9 cellular contexts compared by ENCODE assay signal in the genomic region with DNA sequence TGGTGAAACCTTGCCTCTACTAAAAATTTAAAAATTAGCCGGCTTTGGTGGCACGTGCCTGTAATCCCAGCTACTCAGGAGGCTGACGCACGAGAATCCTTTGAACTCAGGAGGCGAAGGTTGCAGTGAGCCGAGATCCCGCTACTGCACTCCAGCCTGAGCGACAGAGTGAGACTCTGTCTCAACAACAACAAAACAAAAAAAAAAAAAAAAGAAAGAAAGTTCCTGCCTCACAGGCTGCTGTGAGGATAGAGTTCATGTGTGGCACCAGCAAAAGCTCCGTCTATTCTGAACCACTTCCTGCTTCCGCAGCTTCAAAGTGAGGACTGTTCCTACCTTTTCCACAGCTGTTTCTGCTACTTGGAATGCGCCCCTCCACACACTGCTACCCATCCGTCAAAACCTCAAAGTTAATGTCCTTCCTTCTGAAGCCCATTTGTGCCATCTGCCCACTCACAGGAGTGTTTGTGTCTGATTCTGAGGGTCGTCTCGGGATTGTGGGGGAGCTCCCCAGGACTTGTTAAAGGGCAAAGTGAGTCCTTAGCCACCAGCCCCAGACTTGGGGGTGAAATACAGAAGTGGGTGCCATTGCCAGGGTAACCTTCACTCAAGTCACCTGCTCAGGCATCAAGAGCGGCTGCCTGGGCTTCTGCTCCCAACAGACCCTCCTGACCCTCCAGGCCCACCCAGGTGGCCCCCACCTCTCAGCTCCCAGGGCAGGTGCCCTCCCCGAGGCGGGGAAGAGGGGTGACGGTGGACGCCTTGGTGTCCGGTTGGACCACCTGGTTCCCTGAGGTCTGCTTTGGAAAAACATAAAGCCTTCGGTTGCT. TPM values are rescaled to one million over a fixed set of nuclear protein-coding genes. Genes with fewer than 3 reads are reported as not detected.
DNase-seq lines count a peak whose midpoint lies in the region; ATAC-seq, FAIRE-seq and TF ChIP-seq lines count a peak whose summit lies in the region.
"Had no signal": no experiment of that assay in that cellular context is flagged by ENCODE, and none has a peak within 500 bp of the region (broad histone marks: within the 10 kb centered on the region; RNA-seq: fewer than 3 reads in every experiment).

No MANE protein-coding gene starts in this region.

- H3K14ac ChIP-seq in H1 (ENCODE audit: insufficient read length): no peak overlapping the region

- no peak for TF ChIP-seq RAD21 in H1 (IDR thresholded peaks at IDR 0.05 in 1 of 2, conservative IDR thresholded peaks at IDR 0.05 in 1 of 2; ENCODE audit: low read depth in 2 of 2, low read length in 2 of 2)

- no peaks in the 10 kb centered on the region for H3K9me3 ChIP-seq in Karpas-422 (ENCODE audit: low read length)
- H3K9me3 ChIP-seq in H1 (ENCODE audit: insufficient read depth in 2 of 2, low read depth in 1 of 2, low read length in 1 of 2): no peaks in the 10 kb centered on the region

- no peak for TF ChIP-seq POLR2A in H1 (IDR thresholded peaks at IDR 0.05; ENCODE audit: control extremely low read depth in 1 of 2, low read depth in 2 of 2, low read length in 2 of 2)

- H3K79me1 ChIP-seq in H1 (ENCODE audit: low read depth, low read length): peaks cover 7% of the 10 kb centered on the region

- peak overlapping the region; percentile 89 for H3K27ac Mint-ChIP-seq in stimulated activated naive CD8-positive, alpha-beta T cell treated with anti-CD3 and anti-CD28 coated beads, Interleukin-15, Interleukin-2, amounts not matched to agents 100 ng/mL and 50 ng/mL, for 24 hours

- peaks cover 46% of the 10 kb centered on the region for H3K79me2 ChIP-seq in Karpas-422 (ENCODE audit: low read length)
- peaks cover 0 to 8% of the 10 kb centered on the region in 2 experiments; a peak in 1 of 4 replicates for H3K79me2 ChIP-seq in H1 (ENCODE audit: control insufficient read depth in 1 of 2, insufficient read depth in 2 of 2, low read length in 2 of 2)

- H3K4me2 ChIP-seq in Karpas-422 (ENCODE audit: low read depth, low read length, poor library complexity, severe bottlenecking): peak overlapping the region; percentile 53
- no peak overlapping the region for H3K4me2 ChIP-seq in H1 (ENCODE audit: insufficient read depth in 1 of 2, low read depth in 2 of 2, low read length in 2 of 2)

- H3K23ac ChIP-seq in H1 (ENCODE audit: insufficient read length): no peak overlapping the region

- TF ChIP-seq CTCF in H1 (IDR thresholded peaks at IDR 0.05; ENCODE audit: control extremely low read depth in 1 of 3, insufficient read depth in 1 of 3, low read depth in 1 of 3, low read length in 3 of 3): no peak

- WGBS in H1 (ENCODE audit: extremely low coverage in 1 of 2, insufficient coverage in 1 of 2, insufficient read length in 1 of 2, insufficient replicate concordance in 2 of 2, low coverage in 1 of 2, low lambda C conversion rate in 2 of 2, missing lambda C conversion rate in 1 of 2), 2 experiments: 91% methylated on average over 21 of the region's 21 CpGs; no CpG with 5 or more reads in 1 of the 2 experiments

- no peak overlapping the region for H3K18ac ChIP-seq in H1 (ENCODE audit: extremely low read depth, low read length)

- POLR2A ChIA-PET in H1 (lab: Charles Lee; ENCODE audit: partially characterized antibody): interaction anchor here (1.2 to 1.4 kb wide), 3 partner anchors 9 to 23 kb away, joined by 3 read pairs; no protein-coding TSS in a partner anchor

- no peak for DNase-seq in Karpas-422
- DNase-seq in T-helper 9 cell: peak; percentile 28
- DNase-seq in H1 (ENCODE audit: low read depth in 1 of 2, low spot score in 2 of 2): no peak
- no peak for DNase-seq in EL
- DNase-seq: NCI-H69 had no signal

- H4K20me1 ChIP-seq in Karpas-422 (ENCODE audit: insufficient read depth, low read depth, low read length) (peaks cover 15% of the 10 kb centered on the region; the same call in 1 of the 2 replicates), H1 (replicated peaks in 1 of 2; ENCODE audit: control insufficient read depth in 1 of 2, insufficient read depth in 2 of 2, low read length in 2 of 2) (peaks cover 10 to 25% of the 10 kb centered on the region in 2 experiments)

- H3K23me2 ChIP-seq in H1 (ENCODE audit: low read depth, low read length): peaks cover 11% of the 10 kb centered on the region

- H3K9me3 Mint-ChIP-seq in stimulated activated naive CD8-positive, alpha-beta T cell treated with anti-CD3 and anti-CD28 coated beads, Interleukin-15, Interleukin-2, amounts not matched to agents 100 ng/mL and 50 ng/mL, for 24 hours: no peaks in the 10 kb centered on the region

- H3K9me2 ChIP-seq in Karpas-422 (replicated peaks; ENCODE audit: insufficient read depth, low read length): no peaks in the 10 kb centered on the region

- no peak for TF ChIP-seq EP300 in H1 (IDR thresholded peaks at IDR 0.05; ENCODE audit: borderline replicate concordance in 1 of 2, low read depth in 2 of 2, low read length in 2 of 2)

- no peak overlapping the region for H2BK120ac ChIP-seq in H1 (replicated peaks; ENCODE audit: low read depth, low read length)

- no peak for FAIRE-seq in H1 (lab: Jason Lieb, UNC)

- H3K56ac ChIP-seq in H1 (replicated peaks; ENCODE audit: insufficient read length, low read depth, low read length): no peak overlapping the region

- peak overlapping the region; percentile 36 for H3K27ac ChIP-seq in Karpas-422 (ENCODE audit: low read length)
- no peak overlapping the region for H3K27ac ChIP-seq in H1 (ENCODE audit: low read depth, low read length)

- H3K9ac ChIP-seq in Karpas-422 (ENCODE audit: low read length) (peak overlapping the region; percentile 35), H1 (replicated peaks in 1 of 4; ENCODE audit: extremely low read depth in 1 of 4, low read depth in 3 of 4, low read length in 3 of 4) (no peak overlapping the region)

- H2BK15ac ChIP-seq in H1 (ENCODE audit: low read length): no peak overlapping the region

- no peaks in the 10 kb centered on the region for H3K27me3 ChIP-seq in Karpas-422 (ENCODE audit: low read length)
- H3K27me3 ChIP-seq in H1 (replicated peaks in 1 of 4; ENCODE audit: control insufficient read depth in 3 of 4, extremely low read depth in 1 of 4, insufficient read depth in 3 of 4, low read length in 3 of 4): peaks cover 0 to 10% (median 7%) of the 10 kb centered on the region in 4 experiments; a peak in 4 of 7 replicates

- H2BK12ac ChIP-seq in H1 (ENCODE audit: low read depth, low read length): peak overlapping the region; percentile 39; the same call in 1 of the 2 replicates

- H3K36me3 Mint-ChIP-seq in stimulated activated naive CD8-positive, alpha-beta T cell treated with anti-CD3 and anti-CD28 coated beads, Interleukin-15, Interleukin-2, amounts not matched to agents 100 ng/mL and 50 ng/mL, for 24 hours (ENCODE audit: low read depth): peaks cover 5% of the 10 kb centered on the region

- H2BK5ac ChIP-seq in H1 (ENCODE audit: low read depth, low read length): no peak overlapping the region

- no peak for ATAC-seq in GM19328 (IDR thresholded peaks at IDR 0.05; ENCODE audit: unreplicated experiment)
- ATAC-seq in GM21381 (IDR thresholded peaks at IDR 0.05; ENCODE audit: unreplicated experiment): no peak

- H3K4me3 ChIP-seq in Karpas-422 (ENCODE audit: low read length) (peak overlapping the region; percentile 36; the same call in 1 of the 2 replicates), H1 (ENCODE audit: extremely low read depth in 1 of 4, insufficient read depth in 2 of 4, low read depth in 3 of 4, low read length in 4 of 4) (no peak overlapping the region)
- H3K4me3 ChIP-seq: smooth muscle cell had no signal

- H4K91ac ChIP-seq in H1 (replicated peaks; ENCODE audit: insufficient read length, low read length): no peak overlapping the region

- H2BK20ac ChIP-seq in H1 (ENCODE audit: low read length): no peak overlapping the region

- peak overlapping the region; percentile 100 for H3K4me3 Mint-ChIP-seq in stimulated activated naive CD8-positive, alpha-beta T cell treated with anti-CD3 and anti-CD28 coated beads, Interleukin-15, Interleukin-2, amounts not matched to agents 100 ng/mL and 50 ng/mL, for 24 hours

- no peak overlapping the region for H4K8ac ChIP-seq in H1 (ENCODE audit: extremely low read depth, insufficient read depth, low read length)

- H2AFZ ChIP-seq in Karpas-422 (ENCODE audit: low read length) (no peak overlapping the region), H1 (ENCODE audit: low read length) (no peak overlapping the region)

- H2AK5ac ChIP-seq in H1 (ENCODE audit: low read depth, low read length): no peak overlapping the region

- H3K27me3 Mint-ChIP-seq in stimulated activated naive CD8-positive, alpha-beta T cell treated with anti-CD3 and anti-CD28 coated beads, Interleukin-15, Interleukin-2, amounts not matched to agents 100 ng/mL and 50 ng/mL, for 24 hours: no peaks in the 10 kb centered on the region

- no peak overlapping the region for H3K4ac ChIP-seq in H1 (replicated peaks; ENCODE audit: insufficient read length, low read depth, low read length)

- H3K4me1 Mint-ChIP-seq in stimulated activated naive CD8-positive, alpha-beta T cell treated with anti-CD3 and anti-CD28 coated beads, Interleukin-15, Interleukin-2, amounts not matched to agents 100 ng/mL and 50 ng/mL, for 24 hours (ENCODE audit: low read depth): peaks cover 56% of the 10 kb centered on the region

- H4K5ac ChIP-seq in H1 (ENCODE audit: insufficient read length, low read depth, low read length): no peak overlapping the region

- CTCF ChIA-PET in H1 (lab: Charles Lee; ENCODE audit: partially characterized antibody): interaction anchor here (0.8 to 8.5 kb wide), 5 partner anchors 8 to 249 kb away, joined by 3 to 66 read pairs (median 3); no protein-coding TSS in a partner anchor

- H3K36me3 ChIP-seq in Karpas-422 (ENCODE audit: insufficient read depth, low read length) (no peaks in the 10 kb centered on the region), H1 (ENCODE audit: control insufficient read depth in 2 of 4, insufficient read depth in 4 of 4, low read length in 3 of 4) (no peaks in the 10 kb centered on the region)

- H3K4me1 ChIP-seq in Karpas-422 (ENCODE audit: low read length): peaks cover 52% of the 10 kb centered on the region
- peaks cover 0 to 8% (median 6%) of the 10 kb centered on the region in 4 experiments; a peak in 5 of 7 replicates for H3K4me1 ChIP-seq in H1 (replicated peaks in 1 of 4; ENCODE audit: control insufficient read depth in 3 of 4, insufficient read depth in 4 of 4, low read length in 3 of 4)

RNA-seq across cellular contexts. Expression of a gene that starts 2.9 kb away (rescaled TPM):
- 34.5 and 102 TPM in 2 replicates for total RNA-seq in Karpas-422 (2014; rRNA removed; shearing (Covaris generic); ENCODE audit: low replicate concordance)
- total RNA-seq in H1 (2021; fragmentation: NEBNext Ultra II Directional; extraction: Animal tissue kit (Norgen Biotek cat#: 25700)): 59.6 and 62.5 TPM in 2 replicates
- 71.3 and 110 TPM in 2 replicates for polyA plus RNA-seq in H1 (2011; rRNA removed)
- polyA plus RNA-seq in H1 (2011; cell fraction: cytosol; rRNA removed): 71.6 TPM
- 146 TPM for polyA plus RNA-seq in H1 (2011; cell fraction: nucleus; rRNA removed)
- 48.8 to 71.1 TPM (median 62.8 TPM) in 4 replicates for polyA plus RNA-seq in H1 (2012, experiment 1 of 2)
- polyA plus RNA-seq in H1 (2012, experiment 2 of 2): 48.1 TPM
- polyA plus RNA-seq in H1 (2013, experiment 1 of 2): 64.5 TPM
- 71.3 TPM for polyA plus RNA-seq in H1 (2013, experiment 2 of 2)
- polyA minus RNA-seq in H1 (2011; rRNA and poly(A)+ RNA removed): 30.6 and 31.0 TPM in 2 replicates
- 48.5 TPM for polyA minus RNA-seq in H1 (2011; cell fraction: cytosol; rRNA and poly(A)+ RNA removed)
- 41.9 TPM for polyA minus RNA-seq in H1 (2011; cell fraction: nucleus; rRNA and poly(A)+ RNA removed)

RNA-seq across cellular contexts. Expression of a gene that starts 15.5 kb away (rescaled TPM):
- total RNA-seq in Karpas-422 (2014; rRNA removed; shearing (Covaris generic); ENCODE audit: low replicate concordance): 0.29 TPM in 1 of 2 replicates, not detected in the other
- total RNA-seq in H1 (2021; fragmentation: NEBNext Ultra II Directional; extraction: Animal tissue kit (Norgen Biotek cat#: 25700)): 1.0 and 1.1 TPM in 2 replicates
- polyA plus RNA-seq in H1 (2011; rRNA removed): 0.49 TPM in 1 of 2 replicates, not detected in the other
- 0.34 TPM for polyA plus RNA-seq in H1 (2011; cell fraction: cytosol; rRNA removed)
- 6.0 TPM for polyA plus RNA-seq in H1 (2011; cell fraction: nucleus; rRNA removed)
- polyA plus RNA-seq in H1 (2012, experiment 1 of 2): 0.94 to 2.2 TPM (median 1.6 TPM) in 3 of 4 replicates, not detected in the other
- polyA plus RNA-seq in H1 (2012, experiment 2 of 2): 1.3 TPM
- 0.45 TPM for polyA plus RNA-seq in H1 (2013, experiment 1 of 2)
- 0.17 TPM for polyA plus RNA-seq in H1 (2013, experiment 2 of 2)
- polyA minus RNA-seq in H1 (2011; rRNA and poly(A)+ RNA removed): 0.32 TPM in 1 of 2 replicates, not detected in the other
- polyA minus RNA-seq in H1 (2011; cell fraction: cytosol; rRNA and poly(A)+ RNA removed): not detected
- polyA minus RNA-seq in H1 (2011; cell fraction: nucleus; rRNA and poly(A)+ RNA removed): not detected
- total RNA-seq: smooth muscle cell had no signal

RNA-seq across cellular contexts. Expression of a gene that starts 18.3 kb away (rescaled TPM):
- total RNA-seq in Karpas-422 (2014; rRNA removed; shearing (Covaris generic); ENCODE audit: low replicate concordance): 53.7 and 127 TPM in 2 replicates
- total RNA-seq in H1 (2021; fragmentation: NEBNext Ultra II Directional; extraction: Animal tissue kit (Norgen Biotek cat#: 25700)): 74.2 and 76.1 TPM in 2 replicates
- polyA plus RNA-seq in H1 (2011; rRNA removed): 42.9 and 63.9 TPM in 2 replicates
- 62.4 TPM for polyA plus RNA-seq in H1 (2011; cell fraction: cytosol; rRNA removed)
- polyA plus RNA-seq in H1 (2011; cell fraction: nucleus; rRNA removed): 98.9 TPM
- 44.6 to 66.7 TPM (median 62.4 TPM) in 4 replicates for polyA plus RNA-seq in H1 (2012, experiment 1 of 2)
- 60.0 TPM for polyA plus RNA-seq in H1 (2012, experiment 2 of 2)
- polyA plus RNA-seq in H1 (2013, experiment 1 of 2): 69.5 TPM
- polyA plus RNA-seq in H1 (2013, experiment 2 of 2): 62.3 TPM
- polyA minus RNA-seq in H1 (2011; rRNA and poly(A)+ RNA removed): 5.2 and 6.5 TPM in 2 replicates
- polyA minus RNA-seq in H1 (2011; cell fraction: cytosol; rRNA and poly(A)+ RNA removed): 25.2 TPM
- 26.3 TPM for polyA minus RNA-seq in H1 (2011; cell fraction: nucleus; rRNA and poly(A)+ RNA removed)

RNA-seq across cellular contexts. Expression of a gene that starts 30.8 kb away (rescaled TPM):
- total RNA-seq in Karpas-422 (2014; rRNA removed; shearing (Covaris generic); ENCODE audit: low replicate concordance): not detected in 2 replicates
- total RNA-seq in H1 (2021; fragmentation: NEBNext Ultra II Directional; extraction: Animal tissue kit (Norgen Biotek cat#: 25700)): 0.96 and 1.2 TPM in 2 replicates
- polyA plus RNA-seq in H1 (2011; rRNA removed): 1.0 and 1.3 TPM in 2 replicates
- polyA plus RNA-seq in H1 (2011; cell fraction: cytosol; rRNA removed): 0.70 TPM
- 2.2 TPM for polyA plus RNA-seq in H1 (2011; cell fraction: nucleus; rRNA removed)
- polyA plus RNA-seq in H1 (2012, experiment 1 of 2): 0.86 to 1.2 TPM (median 0.93 TPM) in 4 replicates
- 0.75 TPM for polyA plus RNA-seq in H1 (2012, experiment 2 of 2)
- 2.5 TPM for polyA plus RNA-seq in H1 (2013, experiment 1 of 2)
- 2.3 TPM for polyA plus RNA-seq in H1 (2013, experiment 2 of 2)
- polyA minus RNA-seq in H1 (2011; rRNA and poly(A)+ RNA removed): 0.82 and 1.3 TPM in 2 replicates
- 1.0 TPM for polyA minus RNA-seq in H1 (2011; cell fraction: cytosol; rRNA and poly(A)+ RNA removed)
- 0.80 TPM for polyA minus RNA-seq in H1 (2011; cell fraction: nucleus; rRNA and poly(A)+ RNA removed)

RNA-seq across cellular contexts. Expression of a gene that starts 48.4 kb away (rescaled TPM):
- total RNA-seq in Karpas-422 (2014; rRNA removed; shearing (Covaris generic); ENCODE audit: low replicate concordance): 22.8 and 41.6 TPM in 2 replicates
- total RNA-seq in H1 (2021; fragmentation: NEBNext Ultra II Directional; extraction: Animal tissue kit (Norgen Biotek cat#: 25700)): 35.5 and 36.9 TPM in 2 replicates
- 21.6 and 35.0 TPM in 2 replicates for polyA plus RNA-seq in H1 (2011; rRNA removed)
- polyA plus RNA-seq in H1 (2011; cell fraction: cytosol; rRNA removed): 24.1 TPM
- 109 TPM for polyA plus RNA-seq in H1 (2011; cell fraction: nucleus; rRNA removed)
- 26.5 to 36.4 TPM (median 30.8 TPM) in 4 replicates for polyA plus RNA-seq in H1 (2012, experiment 1 of 2)
- 19.9 TPM for polyA plus RNA-seq in H1 (2012, experiment 2 of 2)
- 21.4 TPM for polyA plus RNA-seq in H1 (2013, experiment 1 of 2)
- polyA plus RNA-seq in H1 (2013, experiment 2 of 2): 20.2 TPM
- polyA minus RNA-seq in H1 (2011; rRNA and poly(A)+ RNA removed): 20.4 and 21.5 TPM in 2 replicates
- 32.5 TPM for polyA minus RNA-seq in H1 (2011; cell fraction: cytosol; rRNA and poly(A)+ RNA removed)
- polyA minus RNA-seq in H1 (2011; cell fraction: nucleus; rRNA and poly(A)+ RNA removed): 35.9 TPM
